ENCODE assay signal across 1 cellular context in the genomic region with DNA sequence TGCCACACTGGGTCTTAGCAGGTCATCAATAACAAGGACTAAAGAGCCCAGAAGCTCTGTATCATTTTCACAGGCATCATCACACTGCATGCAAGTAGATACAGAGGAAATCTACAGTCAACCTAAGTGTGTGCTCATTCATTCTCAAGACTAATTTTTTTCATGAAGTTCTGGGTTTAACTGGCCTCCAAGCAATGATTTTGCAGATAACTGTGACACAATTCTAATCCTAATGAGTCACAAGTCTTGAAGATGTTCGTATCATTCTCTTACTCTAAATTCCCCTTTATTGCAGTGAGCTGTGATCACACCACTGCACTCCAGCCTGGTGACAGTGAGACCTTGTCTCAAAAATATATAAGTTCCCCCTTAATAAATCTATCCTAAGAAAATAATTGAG.
TF ChIP-seq lines count a peak whose summit lies in the region.

No MANE protein-coding gene starts in this region.

TF ChIP-seq in IMR-90, 13 proteins besides CTCF, POLR2A, EP300 and RAD21:
- TF ChIP-seq CHD1 (IDR thresholded peaks at IDR 0.05; ENCODE audit: low read depth, low read length) (no peak), RFX5 (IDR thresholded peaks at IDR 0.05; ENCODE audit: low read depth, low read length) (no peak), RCOR1 (IDR thresholded peaks at IDR 0.05; ENCODE audit: insufficient replicate concordance, low read length) (no peak), SMC3 (IDR thresholded peaks at IDR 0.05; ENCODE audit: low read depth, low read length) (no peak), MAZ (IDR thresholded peaks at IDR 0.05; ENCODE audit: borderline replicate concordance, low read depth, low read length) (no peak), BHLHE40 (IDR thresholded peaks at IDR 0.05; ENCODE audit: low read depth, low read length) (no peak), FOS (IDR thresholded peaks at IDR 0.05; ENCODE audit: low read depth, low read length) (no peak), CEBPB (IDR thresholded peaks at IDR 0.05; ENCODE audit: low read depth, low read length) (no peak), NFE2L2 (IDR thresholded peaks at IDR 0.05; ENCODE audit: low read depth, low read length) (no peak), MAFK (IDR thresholded peaks at IDR 0.05; ENCODE audit: low read depth, low read length) (no peak), MXI1 (IDR thresholded peaks at IDR 0.05; ENCODE audit: borderline replicate concordance, low read depth, low read length) (no peak), ELK1 (IDR thresholded peaks at IDR 0.05; ENCODE audit: borderline replicate concordance, low read depth, low read length) (no peak)
- TF ChIP-seq, protein P1, sequence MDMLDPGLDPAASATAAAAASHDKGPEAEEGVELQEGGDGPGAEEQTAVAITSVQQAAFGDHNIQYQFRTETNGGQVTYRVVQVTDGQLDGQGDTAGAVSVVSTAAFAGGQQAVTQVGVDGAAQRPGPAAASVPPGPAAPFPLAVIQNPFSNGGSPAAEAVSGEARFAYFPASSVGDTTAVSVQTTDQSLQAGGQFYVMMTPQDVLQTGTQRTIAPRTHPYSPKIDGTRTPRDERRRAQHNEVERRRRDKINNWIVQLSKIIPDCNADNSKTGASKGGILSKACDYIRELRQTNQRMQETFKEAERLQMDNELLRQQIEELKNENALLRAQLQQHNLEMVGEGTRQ (IDR thresholded peaks at IDR 0.05; ENCODE audit: low read depth, low read length) = no peak
TF ChIP-seq in IMR-90: peak in this region for 0.
